15 cellular contexts compared by ENCODE assay signal in the genomic region with DNA sequence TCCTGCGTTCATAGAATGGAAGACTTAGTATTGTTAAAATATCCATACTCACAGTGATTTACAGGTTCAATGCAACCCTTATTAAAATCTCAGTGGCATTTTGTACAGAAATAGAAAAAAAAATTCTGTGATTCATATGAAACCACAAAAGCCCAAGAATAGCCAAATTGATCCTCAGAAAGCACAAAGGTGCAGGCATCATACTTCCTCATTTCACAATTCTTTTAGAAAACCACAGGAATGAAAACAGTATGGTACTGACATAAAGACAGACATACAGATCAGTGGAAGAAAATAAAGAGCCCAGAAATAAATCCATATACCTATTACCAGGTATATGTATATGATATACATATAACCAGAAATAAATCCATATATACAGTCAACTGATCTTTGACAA.
A peak's percentile ranks its signal among the peaks of the same experiment; 100 is the strongest.
DNase-seq lines count a peak whose midpoint lies in the region; ATAC-seq and TF ChIP-seq lines count a peak whose summit lies in the region.
"Had no signal": no experiment of that assay in that cellular context is flagged by ENCODE, and none has a peak within 500 bp of the region (broad histone marks: within the 10 kb centered on the region; RNA-seq: fewer than 3 reads in every experiment).

No MANE protein-coding gene starts in this region.

- H3K27ac ChIP-seq in BLaER1 (no peak overlapping the region), right lobe of liver (no peak overlapping the region)
- H3K27ac ChIP-seq: ovary had no signal

- H4K20me1 ChIP-seq in BLaER1, result no peaks in the 10 kb centered on the region

- no peaks in the 10 kb centered on the region for H3K36me3 ChIP-seq in BLaER1
- no peaks in the 10 kb centered on the region for H3K36me3 ChIP-seq in right lobe of liver
- H3K36me3 ChIP-seq: ovary had no signal

- intact Hi-C loops in right lobe of liver (cut with DNase I) (no loop called here), cardiac septum (cut with DNase I) (no loop called here), left ventricle myocardium superior (cut with micrococcal nuclease) (no loop called here)

- 79% methylated on average over 1 of the region's 1 CpG for WGBS in right lobe of liver (ENCODE audit: insufficient coverage, low coverage, low lambda C conversion rate, missing lambda C conversion rate)

- TF ChIP-seq CTCF in right lobe of liver (IDR thresholded peaks at IDR 0.05), result no peak

- ATAC-seq in right lobe of liver (no peak), left ventricle myocardium superior (no peak)
- ATAC-seq: activated T-cell treated with anti-CD3 and anti-CD28 coated beads, Interleukin-2, amount 50 U/mL, for 4 hours; stimulated activated effector memory CD8-positive, alpha-beta T cell treated with anti-CD3 and anti-CD28 coated beads, Interleukin-12 subunit alpha, Interleukin-12 subunit beta, amount 100 ng/mL, for 72 hours had no signal

- TF ChIP-seq POLR2A in right lobe of liver (IDR thresholded peaks at IDR 0.05), result no peak

- peaks cover 10% of the 10 kb centered on the region for H3K4me1 ChIP-seq in BLaER1
- H3K4me1 ChIP-seq in right lobe of liver, result no peaks in the 10 kb centered on the region

- H3K4me3 ChIP-seq in BLaER1 (no peak overlapping the region), right lobe of liver (no peak overlapping the region)
- H3K4me3 ChIP-seq: ovary had no signal

- DNase-seq in LHCN-M2 (ENCODE audit: low read depth) (peak; percentile 80), SW480 (ENCODE audit: low spot score) (peak; percentile 41), fibroblast of the conjunctiva (ENCODE audit: low read depth) (peak; percentile 12), NCI-H146 treated with DMSO at 0.1 percent for 48 hours (lab: John Stamatoyannopoulos, UW; ENCODE audit: unreplicated experiment) (no peak), right lobe of liver (no peak), cardiac septum (ENCODE audit: low spot score) (no peak), left ventricle myocardium superior (no peak)
- DNase-seq: activated CD4-positive, alpha-beta T cell treated with anti-CD3 and anti-CD28 coated beads for 1 hour; activated T-cell treated with anti-CD3 and anti-CD28 coated beads, Interleukin-2, amount 50 U/mL, for 4 hours; NCI-H1105 treated with DMSO at 0.1 percent for 48 hours; NCI-H524 treated with DMSO at 0.1 percent for 48 hours; ovary; stimulated activated CD4-positive, alpha-beta T cell treated with anti-CD3 and anti-CD28 coated beads, Interleukin-2, amount 100 ng/mL, for 24 hours had no signal

- H3K9ac ChIP-seq in BLaER1, result no peak overlapping the region

- H3K27me3 ChIP-seq in BLaER1 (no peaks in the 10 kb centered on the region), right lobe of liver (no peaks in the 10 kb centered on the region)
- H3K27me3 ChIP-seq: ovary had no signal

- H3K9me3 ChIP-seq in BLaER1, result no peaks in the 10 kb centered on the region
- H3K9me3 ChIP-seq in right lobe of liver, result no peaks in the 10 kb centered on the region
- H3K9me3 ChIP-seq: ovary had no signal

- peak overlapping the region; percentile 26; the same call in 1 of the 2 replicates for H3K4me2 ChIP-seq in BLaER1

Comparison
In these comparisons a context has a peak if more than half of its experiments do, and no peak if none do; other contexts are left out.
1. DNase-seq: peak in LHCN-M2 (single experiment), SW480 (single experiment) and fibroblast of the conjunctiva (single experiment); none in NCI-H146 treated with DMSO at 0.1 percent for 48 hours (single experiment), right lobe of liver (0 of 3), cardiac septum (single experiment) and left ventricle myocardium superior (single experiment).